25 cellular contexts compared by ENCODE assay signal in genomic region chr4:100108869-100109268, GRCh38.
"Had no signal": no experiment of that assay in that cellular context is flagged by ENCODE, and none has a peak within 500 bp of the region (broad histone marks: within the 10 kb centered on the region; RNA-seq: fewer than 3 reads in every experiment).

No MANE protein-coding gene starts in this region.

- H3K27ac ChIP-seq: brain microvascular endothelial cell, coronary artery, dorsolateral prefrontal cortex had no signal

- ATAC-seq: activated CD4-positive, alpha-beta T cell treated with anti-CD3 and anti-CD28 coated beads for 36 hours; activated CD8-positive, alpha-beta memory T cell treated with anti-CD3 and anti-CD28 coated beads, Interleukin-2, amount 10 ng/mL, durations not matched to agents 7 days and 5 days; activated CD8-positive, alpha-beta T cell treated with anti-CD3 and anti-CD28 coated beads, Interleukin-2, amount 10 ng/mL, durations not matched to agents 7 days and 5 days; activated naive CD4-positive, alpha-beta T cell treated with anti-CD3 and anti-CD28 coated beads, Interleukin-2, amount 50 U/mL, for 72 hours; activated T-cell treated with anti-CD3 and anti-CD28 coated beads, Interleukin-2, amount 50 U/mL, for 72 hours; esophagus mucosa had no signal

- H3K36me3 ChIP-seq: brain microvascular endothelial cell had no signal

- DNase-seq: activated CD4-positive, alpha-beta memory T cell treated with anti-CD3 and anti-CD28 coated beads for 36 hours; activated CD4-positive, alpha-beta T cell treated with anti-CD3 and anti-CD28 coated beads for 36 hours; activated CD4-positive, alpha-beta T cell treated with anti-CD3 and anti-CD28 coated beads, Interleukin-2, amount 10 ng/mL, durations not matched to agents 24 days and 14 days; activated CD4-positive, CD25-positive, alpha-beta regulatory T cell; activated CD4-positive, CD25-positive, alpha-beta regulatory T cell treated with anti-CD3 and anti-CD28 coated beads, Interleukin-2, amount 50 U/mL, for 72 hours; activated CD8-positive, alpha-beta memory T cell treated with anti-CD3 and anti-CD28 coated beads, Interleukin-2, amount 10 ng/mL, durations not matched to agents 7 days and 5 days; activated CD8-positive, alpha-beta memory T cell treated with anti-CD3 and anti-CD28 coated beads, Interleukin-2, amount 50 U/mL, for 4 hours; activated CD8-positive, alpha-beta T cell treated with anti-CD3 and anti-CD28 coated beads, Interleukin-2, amount 10 ng/mL, durations not matched to agents 7 days and 5 days; activated gamma-delta T cell; activated naive CD4-positive, alpha-beta T cell; activated naive CD4-positive, alpha-beta T cell treated with anti-CD3 and anti-CD28 coated beads, Interleukin-2, amount 10 ng/mL, durations not matched to agents 7 days and 5 days; activated naive CD8-positive, alpha-beta T cell treated with anti-CD3 and anti-CD28 coated beads, Interleukin-2, amount 10 ng/mL, durations not matched to agents 7 days and 5 days; activated T-cell treated with anti-CD3 and anti-CD28 coated beads, Interleukin-2, amount 50 U/mL, for 24 hours; activated T-cell treated with anti-CD3 and anti-CD28 coated beads, Interleukin-2, amount 50 U/mL, for 72 hours; anterior cingulate cortex; brain microvascular endothelial cell; dorsolateral prefrontal cortex; effector memory CD4-positive, alpha-beta T cell; endodermal cell; foreskin fibroblast; head of caudate nucleus; hippocampal formation had no signal

- H3K27me3 ChIP-seq: brain microvascular endothelial cell, dorsolateral prefrontal cortex had no signal

- H3K4me3 ChIP-seq: coronary artery, dorsolateral prefrontal cortex had no signal
